Comparison of ENCODE assay signal across 16 cellular contexts in the genomic region with DNA sequence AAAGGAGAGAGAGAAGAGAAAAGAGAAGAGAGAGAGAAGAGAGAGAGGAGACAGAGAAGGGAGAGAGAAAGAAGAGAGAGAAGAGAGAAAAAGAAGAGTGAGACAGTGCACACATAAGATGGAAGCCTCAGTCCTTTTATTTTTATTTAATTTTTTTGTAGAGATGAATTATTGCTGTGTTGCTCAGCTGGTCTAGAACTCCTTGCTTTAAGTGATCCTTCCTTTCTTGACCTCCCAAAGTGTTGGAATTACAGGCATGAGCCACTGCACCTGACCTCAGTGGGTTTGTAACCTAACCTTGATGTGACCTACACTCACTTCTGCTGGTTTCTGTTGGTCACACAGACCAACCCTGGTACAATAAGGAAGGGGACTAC.
"Had no signal": no experiment of that assay in that cellular context is flagged by ENCODE, and none has a peak within 500 bp of the region (broad histone marks: within the 10 kb centered on the region; RNA-seq: fewer than 3 reads in every experiment).

No MANE protein-coding gene starts in this region.

- H3K9ac ChIP-seq: neural progenitor cell had no signal

- H3K4me3 ChIP-seq: body of pancreas, dorsolateral prefrontal cortex, mucosa of descending colon, neural progenitor cell, psoas muscle, skin epidermis, upper lobe of right lung had no signal

- H3K4me1 ChIP-seq: body of pancreas, psoas muscle, upper lobe of right lung had no signal

- H3K9me3 Mint-ChIP-seq: activated CD4-positive, alpha-beta T cell treated with anti-CD3 and anti-CD28 coated beads, Interleukin-2, amount 10 ng/mL, durations not matched to agents 7 days and 5 days; activated naive CD8-positive, alpha-beta T cell treated with anti-CD3 and anti-CD28 coated beads, Interleukin-2, amount 10 ng/mL, durations not matched to agents 7 days and 5 days; endodermal cell; neural progenitor cell had no signal

- H2AFZ ChIP-seq: neural progenitor cell had no signal

- DNase-seq: activated CD8-positive, alpha-beta memory T cell treated with anti-CD3 and anti-CD28 coated beads for 24 hours; activated CD8-positive, alpha-beta memory T cell treated with anti-CD3 and anti-CD28 coated beads, Interleukin-2, amount 50 U/mL, for 48 hours; activated gamma-delta T cell treated with Interleukin-2 at 50 U/mL for 16 hours; activated naive CD8-positive, alpha-beta T cell treated with anti-CD3 and anti-CD28 coated beads, Interleukin-2, amount 10 ng/mL, durations not matched to agents 7 days and 5 days; naive thymus-derived CD4-positive, alpha-beta T cell; psoas muscle; T1000; upper lobe of right lung had no signal

- H3K27ac Mint-ChIP-seq: activated CD4-positive, alpha-beta T cell treated with anti-CD3 and anti-CD28 coated beads, Interleukin-2, amount 10 ng/mL, durations not matched to agents 7 days and 5 days; activated naive CD8-positive, alpha-beta T cell treated with anti-CD3 and anti-CD28 coated beads, Interleukin-2, amount 10 ng/mL, durations not matched to agents 7 days and 5 days; endodermal cell; naive thymus-derived CD4-positive, alpha-beta T cell; neural progenitor cell had no signal

- ATAC-seq: body of pancreas, psoas muscle had no signal

- H3K36me3 Mint-ChIP-seq: activated naive CD8-positive, alpha-beta T cell treated with anti-CD3 and anti-CD28 coated beads, Interleukin-2, amount 10 ng/mL, durations not matched to agents 7 days and 5 days; naive thymus-derived CD4-positive, alpha-beta T cell; neural progenitor cell had no signal

- H3K4me3 Mint-ChIP-seq: activated CD4-positive, alpha-beta T cell treated with anti-CD3 and anti-CD28 coated beads, Interleukin-2, amount 10 ng/mL, durations not matched to agents 7 days and 5 days; activated naive CD8-positive, alpha-beta T cell treated with anti-CD3 and anti-CD28 coated beads, Interleukin-2, amount 10 ng/mL, durations not matched to agents 7 days and 5 days; endodermal cell; naive thymus-derived CD4-positive, alpha-beta T cell; neural progenitor cell had no signal

- H3K9me3 ChIP-seq: body of pancreas, mucosa of descending colon, psoas muscle, upper lobe of right lung had no signal

- H3K36me3 ChIP-seq: neural progenitor cell, upper lobe of right lung had no signal

- H3K4me1 Mint-ChIP-seq: neural progenitor cell had no signal

- H3K27ac ChIP-seq: body of pancreas, dorsolateral prefrontal cortex, epithelial cell of prostate, neural progenitor cell, psoas muscle, upper lobe of right lung had no signal
